35 cellular contexts compared by ENCODE assay signal in genomic region chr10:5346881-5347280, GRCh38. TPM values are rescaled to one million over a fixed set of nuclear protein-coding genes. Genes with fewer than 3 reads are reported as not detected.
"Had no signal": no experiment of that assay in that cellular context is flagged by ENCODE, and none has a peak within 500 bp of the region (broad histone marks: within the 10 kb centered on the region; RNA-seq: fewer than 3 reads in every experiment).

No MANE protein-coding gene starts in this region.

- H3K4me3 ChIP-seq: colonic mucosa, dorsolateral prefrontal cortex, esophagus squamous epithelium, gastrocnemius medialis, heart right ventricle, lower lobe of right lung, mucosa of descending colon had no signal

- H3K36me3 ChIP-seq: colonic mucosa, esophagus squamous epithelium, gastrocnemius medialis, heart right ventricle, lower lobe of right lung had no signal

- H3K4me3 Mint-ChIP-seq: immature natural killer cell; mesothelial cell of epicardium; naive B cell; naive thymus-derived CD8-positive, alpha-beta T cell had no signal

- H3K27me3 Mint-ChIP-seq: naive B cell; naive thymus-derived CD8-positive, alpha-beta T cell had no signal

- ATAC-seq: esophagus mucosa; gastrocnemius medialis; heart right ventricle; left colon; left lobe of liver; left ventricle myocardium superior; lower lobe of right lung; mucosa of descending colon; naive thymus-derived CD8-positive, alpha-beta T cell had no signal

- H3K4me1 ChIP-seq: colonic mucosa, esophagus squamous epithelium, gastrocnemius medialis, heart right ventricle, lower lobe of right lung had no signal

- H3K27ac ChIP-seq: colonic mucosa, dorsolateral prefrontal cortex, epithelial cell of prostate, esophagus squamous epithelium, gastrocnemius medialis, heart right ventricle, lower lobe of right lung had no signal

- H3K9me3 ChIP-seq: colonic mucosa, esophagus squamous epithelium, gastrocnemius medialis, heart right ventricle, lower lobe of right lung, mucosa of descending colon had no signal

- DNase-seq: colonic mucosa; cortex of kidney; dermis blood vessel endothelial cell; dorsolateral prefrontal cortex; effector CD4-positive, alpha-beta T cell; effector memory CD4-positive, alpha-beta T cell; erythroblast; esophagus squamous epithelium; foreskin fibroblast; foreskin melanocyte; gastrocnemius medialis; glutamatergic neuron; head of caudate nucleus; heart right ventricle; hippocampal formation; immature natural killer cell; islet precursor cell; kidney; kidney glomerular epithelial cell; left colon; left ventricle myocardium superior; lower lobe of right lung; mesenchymal stem cell; mucosa of descending colon; naive B cell; naive thymus-derived CD8-positive, alpha-beta T cell had no signal

- H3K4me1 Mint-ChIP-seq: mesothelial cell of epicardium; naive B cell; naive thymus-derived CD8-positive, alpha-beta T cell had no signal

- H3K9me3 Mint-ChIP-seq: naive B cell; naive thymus-derived CD8-positive, alpha-beta T cell had no signal

- H3K36me3 Mint-ChIP-seq: immature natural killer cell; mesothelial cell of epicardium; naive B cell; naive thymus-derived CD8-positive, alpha-beta T cell had no signal

- H3K27me3 ChIP-seq: colonic mucosa, esophagus squamous epithelium, gastrocnemius medialis had no signal

- H3K27ac Mint-ChIP-seq: immature natural killer cell; mesothelial cell of epicardium; naive B cell; naive thymus-derived CD8-positive, alpha-beta T cell had no signal

RNA-seq across cellular contexts. Expression of gene UCN3, which starts 17.9 kb away (rescaled TPM):
- total RNA-seq: dermis blood vessel endothelial cell; esophagus mucosa; esophagus squamous epithelium; gastrocnemius medialis; glomerular endothelial cell; heart right ventricle; kidney; left lobe of liver; left ventricle myocardium superior; lower leg skin; lung microvascular endothelial cell; mesenteric fat pad; mesothelial cell of epicardium; myocyte; naive thymus-derived CD8-positive, alpha-beta T cell had no signal
- polyA plus RNA-seq: heart right ventricle; immature natural killer cell; naive thymus-derived CD8-positive, alpha-beta T cell had no signal

RNA-seq across cellular contexts. Expression of gene TUBAL3, which starts 57.7 kb away (rescaled TPM):
- total RNA-seq: left lobe of liver; lower lobe of right lung; lung microvascular endothelial cell; mesenteric fat pad; myocyte; naive thymus-derived CD8-positive, alpha-beta T cell had no signal
- polyA plus RNA-seq: immature natural killer cell; naive thymus-derived CD8-positive, alpha-beta T cell had no signal
